Comparison of ENCODE assay signal across 1 cellular context in genomic region chr6:124962617-124963415, GRCh38.
A peak's percentile ranks its signal among the peaks of the same experiment; 100 is the strongest.
TF ChIP-seq lines count a peak whose summit lies in the region.

No MANE protein-coding gene starts in this region.

TF ChIP-seq in HEK293, 187 proteins besides CTCF, POLR2A, EP300 and RAD21 (continued from another document and continues in another):
- TF ChIP-seq HIC1 (tag by site-specific recombination; IDR thresholded peaks at IDR 0.05) (0 out of 2 replicates have a peak, but pooled peaks have one; percentile 11), ZNF214 (tag by site-specific recombination; IDR thresholded peaks at IDR 0.05; ENCODE audit: borderline replicate concordance) (no peak), ELK4 (IDR thresholded peaks at IDR 0.05; ENCODE audit: borderline replicate concordance, low read depth, low read length) (no peak), TCF7L2 (IDR thresholded peaks at IDR 0.05; ENCODE audit: borderline replicate concordance, low read depth, low read length) (no peak), FEZF1 (tag by site-specific recombination; IDR thresholded peaks at IDR 0.05) (0 out of 2 replicates have a peak, but pooled peaks have one; percentile 7), ZNF18 (tag by site-specific recombination; IDR thresholded peaks at IDR 0.05) (no peak), GLIS2 (tag by site-specific recombination; IDR thresholded peaks at IDR 0.05) (peak; percentile 97), KLF17 (tag by site-specific recombination; IDR thresholded peaks at IDR 0.05) (0 out of 2 replicates have a peak, but pooled peaks have one; percentile 54), ZBTB11 (tag by site-specific recombination; conservative IDR thresholded peaks at IDR 0.05; ENCODE audit: low read depth) (no peak; the same call in 1 of the 2 replicates), YY2 (tag by site-specific recombination; IDR thresholded peaks at IDR 0.05) (no peak), KLF7 (tag by site-specific recombination; IDR thresholded peaks at IDR 0.05; ENCODE audit: borderline replicate concordance) (no peak), ZNF292 (tag by site-specific recombination; IDR thresholded peaks at IDR 0.05; ENCODE audit: borderline replicate concordance, low read depth) (no peak), ZNF596 (tag by site-specific recombination; IDR thresholded peaks at IDR 0.05) (no peak), SP2 (tag by site-specific recombination; IDR thresholded peaks at IDR 0.05) (peak; percentile 46), ZNF121 (tag by site-specific recombination; IDR thresholded peaks at IDR 0.05) (0 out of 2 replicates have a peak, but pooled peaks have one; percentile 13), ZNF202 (tag by site-specific recombination; IDR thresholded peaks at IDR 0.05; ENCODE audit: borderline replicate concordance) (no peak), ZNF792 (tag by site-specific recombination; IDR thresholded peaks at IDR 0.05) (no peak), GLI4 (tag by site-specific recombination; IDR thresholded peaks at IDR 0.05) (no peak; the same call in 1 of the 2 replicates), ZNF791 (tag by site-specific recombination; IDR thresholded peaks at IDR 0.05) (no peak), ZBTB8A (tag by site-specific recombination; IDR thresholded peaks at IDR 0.05) (peak; percentile 79), ZNF837 (tag by site-specific recombination; IDR thresholded peaks at IDR 0.05) (no peak), BCL11B (tag by site-specific recombination; IDR thresholded peaks at IDR 0.05; ENCODE audit: low read depth) (no peak), ZNF624 (tag by site-specific recombination; IDR thresholded peaks at IDR 0.05) (no peak), ZNF610 (tag by site-specific recombination; IDR thresholded peaks at IDR 0.05; ENCODE audit: borderline replicate concordance) (no peak), ZNF155 (tag by site-specific recombination; IDR thresholded peaks at IDR 0.05) (no peak), ZBTB48 (tag by site-specific recombination; IDR thresholded peaks at IDR 0.05) (peak; percentile 81), REPIN1 (tag by site-specific recombination; IDR thresholded peaks at IDR 0.05; ENCODE audit: low read depth) (no peak), ZNF341 (tag by site-specific recombination; IDR thresholded peaks at IDR 0.05; ENCODE audit: low read depth) (peak; percentile 85), ZNF571 (tag by site-specific recombination; IDR thresholded peaks at IDR 0.05) (no peak), ZNF350 (tag by site-specific recombination; IDR thresholded peaks at IDR 0.05) (no peak), SP3 (tag by site-specific recombination; IDR thresholded peaks at IDR 0.05) (no peak; the same call in 1 of the 2 replicates), EGR2 (tag by site-specific recombination; IDR thresholded peaks at IDR 0.05; ENCODE audit: low read depth) (no peak), TRIM28 (IDR thresholded peaks at IDR 0.05; ENCODE audit: borderline replicate concordance, low read length) (no peak), ZNF362 (tag by site-specific recombination; IDR thresholded peaks at IDR 0.05) (no peak), ZNF645 (tag by site-specific recombination; IDR thresholded peaks at IDR 0.05) (no peak), SCRT2 (tag by site-specific recombination; IDR thresholded peaks at IDR 0.05) (no peak), KLF8 (tag by site-specific recombination; IDR thresholded peaks at IDR 0.05) (peak; percentile 67; the same call in 1 of the 2 replicates), OSR2 (tag by site-specific recombination; IDR thresholded peaks at IDR 0.05) (no peak), ZXDB (tag by site-specific recombination; IDR thresholded peaks at IDR 0.05) (peak; percentile 51)
- TF ChIP-seq, protein P1, sequence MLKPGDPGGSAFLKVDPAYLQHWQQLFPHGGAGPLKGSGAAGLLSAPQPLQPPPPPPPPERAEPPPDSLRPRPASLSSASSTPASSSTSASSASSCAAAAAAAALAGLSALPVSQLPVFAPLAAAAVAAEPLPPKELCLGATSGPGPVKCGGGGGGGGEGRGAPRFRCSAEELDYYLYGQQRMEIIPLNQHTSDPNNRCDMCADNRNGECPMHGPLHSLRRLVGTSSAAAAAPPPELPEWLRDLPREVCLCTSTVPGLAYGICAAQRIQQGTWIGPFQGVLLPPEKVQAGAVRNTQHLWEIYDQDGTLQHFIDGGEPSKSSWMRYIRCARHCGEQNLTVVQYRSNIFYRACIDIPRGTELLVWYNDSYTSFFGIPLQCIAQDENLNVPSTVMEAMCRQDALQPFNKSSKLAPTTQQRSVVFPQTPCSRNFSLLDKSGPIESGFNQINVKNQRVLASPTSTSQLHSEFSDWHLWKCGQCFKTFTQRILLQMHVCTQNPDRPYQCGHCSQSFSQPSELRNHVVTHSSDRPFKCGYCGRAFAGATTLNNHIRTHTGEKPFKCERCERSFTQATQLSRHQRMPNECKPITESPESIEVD (tag by site-specific recombination; IDR thresholded peaks at IDR 0.05) = no peak
- TF ChIP-seq, protein P2, sequence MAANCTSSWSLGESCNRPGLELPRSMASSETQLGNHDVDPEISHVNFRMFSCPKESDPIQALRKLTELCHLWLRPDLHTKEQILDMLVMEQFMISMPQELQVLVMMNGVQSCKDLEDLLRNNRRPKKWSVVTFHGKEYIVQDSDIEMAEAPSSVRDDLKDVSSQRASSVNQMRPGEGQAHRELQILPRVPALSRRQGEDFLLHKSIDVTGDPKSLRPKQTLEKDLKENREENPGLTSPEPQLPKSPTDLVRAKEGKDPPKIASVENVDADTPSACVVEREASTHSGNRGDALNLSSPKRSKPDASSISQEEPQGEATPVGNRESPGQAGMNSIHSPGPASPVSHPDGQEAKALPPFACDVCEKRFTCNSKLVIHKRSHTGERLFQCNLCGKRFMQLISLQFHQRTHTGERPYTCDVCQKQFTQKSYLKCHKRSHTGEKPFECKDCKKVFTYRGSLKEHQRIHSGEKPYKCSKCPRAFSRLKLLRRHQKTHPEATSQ (tag by site-specific recombination; IDR thresholded peaks at IDR 0.05) = no peak; the same call in 1 of the 2 replicates
- TF ChIP-seq, protein P3, sequence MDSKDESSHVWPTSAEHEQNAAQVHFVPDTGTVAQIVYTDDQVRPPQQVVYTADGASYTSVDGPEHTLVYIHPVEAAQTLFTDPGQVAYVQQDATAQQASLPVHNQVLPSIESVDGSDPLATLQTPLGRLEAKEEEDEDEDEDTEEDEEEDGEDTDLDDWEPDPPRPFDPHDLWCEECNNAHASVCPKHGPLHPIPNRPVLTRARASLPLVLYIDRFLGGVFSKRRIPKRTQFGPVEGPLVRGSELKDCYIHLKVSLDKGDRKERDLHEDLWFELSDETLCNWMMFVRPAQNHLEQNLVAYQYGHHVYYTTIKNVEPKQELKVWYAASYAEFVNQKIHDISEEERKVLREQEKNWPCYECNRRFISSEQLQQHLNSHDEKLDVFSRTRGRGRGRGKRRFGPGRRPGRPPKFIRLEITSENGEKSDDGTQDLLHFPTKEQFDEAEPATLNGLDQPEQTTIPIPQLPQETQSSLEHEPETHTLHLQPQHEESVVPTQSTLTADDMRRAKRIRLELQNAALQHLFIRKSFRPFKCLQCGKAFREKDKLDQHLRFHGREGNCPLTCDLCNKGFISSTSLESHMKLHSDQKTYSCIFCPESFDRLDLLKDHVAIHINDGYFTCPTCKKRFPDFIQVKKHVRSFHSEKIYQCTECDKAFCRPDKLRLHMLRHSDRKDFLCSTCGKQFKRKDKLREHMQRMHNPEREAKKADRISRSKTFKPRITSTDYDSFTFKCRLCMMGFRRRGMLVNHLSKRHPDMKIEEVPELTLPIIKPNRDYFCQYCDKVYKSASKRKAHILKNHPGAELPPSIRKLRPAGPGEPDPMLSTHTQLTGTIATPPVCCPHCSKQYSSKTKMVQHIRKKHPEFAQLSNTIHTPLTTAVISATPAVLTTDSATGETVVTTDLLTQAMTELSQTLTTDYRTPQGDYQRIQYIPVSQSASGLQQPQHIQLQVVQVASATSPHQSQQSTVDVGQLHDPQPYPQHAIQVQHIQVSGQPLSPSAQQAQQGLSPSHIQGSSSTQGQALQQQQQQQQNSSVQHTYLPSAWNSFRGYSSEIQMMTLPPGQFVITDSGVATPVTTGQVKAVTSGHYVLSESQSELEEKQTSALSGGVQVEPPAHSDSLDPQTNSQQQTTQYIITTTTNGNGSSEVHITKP (tag by site-specific recombination; IDR thresholded peaks at IDR 0.05) = peak; percentile 80
